ENCODE assay signal across 15 cellular contexts in genomic region chr6:114327074-114327473, GRCh38. TPM values are rescaled to one million over a fixed set of nuclear protein-coding genes. Genes with fewer than 3 reads are reported as not detected.
"Had no signal": no experiment of that assay in that cellular context is flagged by ENCODE, and none has a peak within 500 bp of the region (broad histone marks: within the 10 kb centered on the region; RNA-seq: fewer than 3 reads in every experiment).

No MANE protein-coding gene starts in this region.

- H3K9me3 ChIP-seq: right atrium auricular region, tibial artery, vagina had no signal

- H3K4me1 ChIP-seq: right atrium auricular region, tibial artery, vagina had no signal

- H3K27ac ChIP-seq: right atrium auricular region, tibial artery, vagina, VCaP had no signal

- DNase-seq: activated CD4-positive, alpha-beta T cell treated with anti-CD3 and anti-CD28 coated beads for 4 hours; activated CD8-positive, alpha-beta T cell treated with anti-CD3 and anti-CD28 coated beads, Interleukin-2, amount 10 ng/mL, durations not matched to agents 7 days and 5 days; activated naive CD4-positive, alpha-beta T cell treated with anti-CD3 and anti-CD28 coated beads, Interleukin-2, amount 10 ng/mL, durations not matched to agents 7 days and 5 days; effector memory CD8-positive, alpha-beta T cell; left colon; naive B cell; posterior cingulate gyrus; tibial artery had no signal

- H3K36me3 ChIP-seq: right atrium auricular region, tibial artery, vagina had no signal

- H3K27me3 ChIP-seq: right atrium auricular region, tibial artery, vagina had no signal

- H3K4me3 ChIP-seq: lung, right atrium auricular region, smooth muscle cell, tibial artery, vagina had no signal

- ATAC-seq: activated CD8-positive, alpha-beta T cell treated with anti-CD3 and anti-CD28 coated beads, Interleukin-2, amount 10 ng/mL, durations not matched to agents 7 days and 5 days; effector memory CD8-positive, alpha-beta T cell; esophagus mucosa; left colon; stimulated activated memory B cell treated with anti-CD40 and anti-IgM and Interleukin-4, amounts not matched to agents 10 μg/mL and 1 μg/mL and 100 μg/mL, for 72 hours had no signal

- H3K4me2 ChIP-seq: smooth muscle cell had no signal

RNA-seq across cellular contexts. Expression of gene HS3ST5, which starts 15.7 kb away (rescaled TPM):
- total RNA-seq: activated CD8-positive, alpha-beta T cell treated with anti-CD3 and anti-CD28 coated beads, Interleukin-2, amount 10 ng/mL, durations not matched to agents 7 days and 5 days; esophagus mucosa; right atrium auricular region; vagina had no signal
